ENCODE assay signal across 10 cellular contexts in genomic region chr2:47751856-47752414, GRCh38. TPM values are rescaled to one million over a fixed set of nuclear protein-coding genes. Genes with fewer than 3 reads are reported as not detected.
DNase-seq lines count a peak whose midpoint lies in the region; ATAC-seq and TF ChIP-seq lines count a peak whose summit lies in the region.
"Had no signal": no experiment of that assay in that cellular context is flagged by ENCODE, and none has a peak within 500 bp of the region (broad histone marks: within the 10 kb centered on the region; RNA-seq: fewer than 3 reads in every experiment).

No MANE protein-coding gene starts in this region.

- H3K4ac ChIP-seq in trophoblast cell (ENCODE audit: low read depth, low read length) = no peak overlapping the region

- H3K79me1 ChIP-seq in trophoblast cell (ENCODE audit: low read length) = peaks cover 12% of the 10 kb centered on the region

- no peak overlapping the region for H3K4me3 Mint-ChIP-seq in T-helper 1 cell treated with Interleukin-12 subunit alpha and Interleukin-12 subunit beta and Interleukin-4 antibody, amounts not matched to agents 30 μg/mL and 1 μg/mL, for 36 hours
- peak overlapping the region; percentile 34 for H3K4me3 Mint-ChIP-seq in activated CD4-positive, alpha-beta memory T cell treated with anti-CD3 and anti-CD28 coated beads, Interleukin-2, amount 10 ng/mL, durations not matched to agents 7 days and 5 days

- no peak overlapping the region for H2AFZ ChIP-seq in trophoblast cell (ENCODE audit: insufficient read depth, low read length, poor library complexity)

- peak overlapping the region; percentile 49 for H3K27ac Mint-ChIP-seq in T-helper 1 cell treated with Interleukin-12 subunit alpha and Interleukin-12 subunit beta and Interleukin-4 antibody, amounts not matched to agents 30 μg/mL and 1 μg/mL, for 36 hours
- peak overlapping the region; percentile 81 for H3K27ac Mint-ChIP-seq in activated CD4-positive, alpha-beta memory T cell treated with anti-CD3 and anti-CD28 coated beads, Interleukin-2, amount 10 ng/mL, durations not matched to agents 7 days and 5 days

- H3K4me1 ChIP-seq in trophoblast cell (ENCODE audit: control insufficient read depth in 1 of 2, insufficient read depth in 2 of 2, low read length in 2 of 2) = peaks cover 10 to 12% of the 10 kb centered on the region in 2 experiments
- H3K4me1 ChIP-seq: psoas muscle had no signal

- no peak overlapping the region for H3K4me3 ChIP-seq in trophoblast cell (ENCODE audit: low read depth, low read length)
- H3K4me3 ChIP-seq: psoas muscle had no signal

- H3K18ac ChIP-seq in trophoblast cell (ENCODE audit: low read length) = no peak overlapping the region

- peak overlapping the region; percentile 39 for H2BK5ac ChIP-seq in trophoblast cell (ENCODE audit: low read depth, low read length, poor library complexity)

- no peak overlapping the region for H4K12ac ChIP-seq in trophoblast cell (ENCODE audit: low read depth, low read length)

- H3K14ac ChIP-seq in trophoblast cell (ENCODE audit: low read length) = no peak overlapping the region

- no peak overlapping the region for H3K9ac ChIP-seq in trophoblast cell (ENCODE audit: low read length)

- peaks cover 4% of the 10 kb centered on the region for H3K9me3 Mint-ChIP-seq in T-helper 1 cell treated with Interleukin-12 subunit alpha and Interleukin-12 subunit beta and Interleukin-4 antibody, amounts not matched to agents 30 μg/mL and 1 μg/mL, for 36 hours
- peaks cover 3% of the 10 kb centered on the region for H3K9me3 Mint-ChIP-seq in activated CD4-positive, alpha-beta memory T cell treated with anti-CD3 and anti-CD28 coated beads, Interleukin-2, amount 10 ng/mL, durations not matched to agents 7 days and 5 days

- no peak overlapping the region for H3K23ac ChIP-seq in trophoblast cell (ENCODE audit: low read length)

- H3K36me3 ChIP-seq in trophoblast cell (ENCODE audit: control insufficient read depth in 1 of 2, insufficient read depth in 2 of 2, low read length in 2 of 2) = peaks cover 0 to 4% of the 10 kb centered on the region in 2 experiments

- peak overlapping the region; percentile 70 for H3K27ac ChIP-seq in trophoblast cell (ENCODE audit: low read depth, low read length)
- H3K27ac ChIP-seq: psoas muscle had no signal

- H2BK12ac ChIP-seq in trophoblast cell (ENCODE audit: low read length) = peak overlapping the region; percentile 46

- no peaks in the 10 kb centered on the region for H3K36me3 Mint-ChIP-seq in T-helper 1 cell treated with Interleukin-12 subunit alpha and Interleukin-12 subunit beta and Interleukin-4 antibody, amounts not matched to agents 30 μg/mL and 1 μg/mL, for 36 hours (ENCODE audit: low read depth)
- peaks cover 2% of the 10 kb centered on the region for H3K36me3 Mint-ChIP-seq in activated CD4-positive, alpha-beta memory T cell treated with anti-CD3 and anti-CD28 coated beads, Interleukin-2, amount 10 ng/mL, durations not matched to agents 7 days and 5 days (ENCODE audit: low read depth)

- no CpG with 5 or more reads among the region's 10 CpGs for WGBS in trophoblast cell (ENCODE audit: extremely low coverage, insufficient coverage, insufficient read length)

- no peaks in the 10 kb centered on the region for H3K27me3 ChIP-seq in trophoblast cell (ENCODE audit: insufficient read depth, low read length)

- CTCF ChIA-PET in activated CD4-positive, alpha-beta memory T cell treated with anti-CD3 and anti-CD28 coated beads, Interleukin-2, amount 10 ng/mL, durations not matched to agents 7 days and 5 days (lab: Charles Lee) = no interaction called here
- CTCF ChIA-PET in HEK293T (lab: Yijun Ruan, JAX) = interaction anchor here (1.2 kb wide), 1 partner anchor 16 kb away, joined by 3 read pairs; no protein-coding TSS in a partner anchor

- DNase-seq in T-helper 1 cell = no peak
- DNase-seq in activated CD4-positive, alpha-beta memory T cell treated with anti-CD3 and anti-CD28 coated beads, Interleukin-2, amount 10 ng/mL, durations not matched to agents 7 days and 5 days = no peak
- peak in 1 of 2 donors; percentile 36 for DNase-seq in trophoblast cell
- no peak for DNase-seq in NCI-H2227 (lab: John Stamatoyannopoulos, UW; ENCODE audit: unreplicated experiment)
- no peak for DNase-seq in HEK293T (ENCODE audit: extremely low spot score)
- DNase-seq: KG1, psoas muscle had no signal

- no peak overlapping the region for H2AK5ac ChIP-seq in trophoblast cell (ENCODE audit: low read length)

- H2BK120ac ChIP-seq in trophoblast cell (ENCODE audit: insufficient read depth, low read length, poor library complexity) = peak overlapping the region; percentile 55

- H3K4me2 ChIP-seq in trophoblast cell (ENCODE audit: low read length) = no peak overlapping the region

- peaks cover 11% of the 10 kb centered on the region for H3K9me3 ChIP-seq in trophoblast cell (ENCODE audit: insufficient read depth, low read depth, low read length)

- ATAC-seq in HG03095 (IDR thresholded peaks at IDR 0.05; ENCODE audit: unreplicated experiment) (peak; percentile 27), HG02610 (IDR thresholded peaks at IDR 0.05; ENCODE audit: unreplicated experiment) (no peak)

- H3K79me2 ChIP-seq in trophoblast cell (ENCODE audit: control insufficient read depth, insufficient read depth, low read length, poor library complexity) = no peaks in the 10 kb centered on the region

- no peaks in the 10 kb centered on the region for H3K27me3 Mint-ChIP-seq in T-helper 1 cell treated with Interleukin-12 subunit alpha and Interleukin-12 subunit beta and Interleukin-4 antibody, amounts not matched to agents 30 μg/mL and 1 μg/mL, for 36 hours (ENCODE audit: low read depth)
- no peaks in the 10 kb centered on the region for H3K27me3 Mint-ChIP-seq in activated CD4-positive, alpha-beta memory T cell treated with anti-CD3 and anti-CD28 coated beads, Interleukin-2, amount 10 ng/mL, durations not matched to agents 7 days and 5 days

- H4K91ac ChIP-seq in trophoblast cell (ENCODE audit: low read depth, low read length) = peak overlapping the region; percentile 76

- H3K4me1 Mint-ChIP-seq in T-helper 1 cell treated with Interleukin-12 subunit alpha and Interleukin-12 subunit beta and Interleukin-4 antibody, amounts not matched to agents 30 μg/mL and 1 μg/mL, for 36 hours (ENCODE audit: low read depth) = peaks cover 4% of the 10 kb centered on the region
- H3K4me1 Mint-ChIP-seq in activated CD4-positive, alpha-beta memory T cell treated with anti-CD3 and anti-CD28 coated beads, Interleukin-2, amount 10 ng/mL, durations not matched to agents 7 days and 5 days = peaks cover 15% of the 10 kb centered on the region

- POLR2A ChIA-PET in activated CD4-positive, alpha-beta memory T cell treated with anti-CD3 and anti-CD28 coated beads, Interleukin-2, amount 10 ng/mL, durations not matched to agents 7 days and 5 days (lab: Charles Lee) = interaction anchor here (0.6 to 1.7 kb wide), 3 partner anchors 19 to 605 kb away, joined by 3 to 10 read pairs (median 4); partner anchors contain the start of gene MSH6
- POLR2A ChIA-PET in HEK293T (lab: Yijun Ruan, JAX) = interaction anchor here (0.9 kb wide), 1 partner anchor 31 kb away, joined by 3 read pairs; the partner anchor contains the start of gene MSH6

- no peak overlapping the region for H4K8ac ChIP-seq in trophoblast cell (ENCODE audit: low read depth, low read length)

TF ChIP-seq in HEK293T, 16 proteins besides CTCF, POLR2A, EP300 and RAD21:
- no peak for TF ChIP-seq L3MBTL2 (conservative IDR thresholded peaks at IDR 0.05)
- no peak for TF ChIP-seq FOXM1 (IDR thresholded peaks at IDR 0.05; ENCODE audit: borderline replicate concordance)
- no peak for TF ChIP-seq CTBP1 (IDR thresholded peaks at IDR 0.05; ENCODE audit: borderline replicate concordance)
- TF ChIP-seq FOXK2 (IDR thresholded peaks at IDR 0.05) = no peak
- no peak for TF ChIP-seq FOXA1 (IDR thresholded peaks at IDR 0.05)
- TF ChIP-seq ZNF384 (IDR thresholded peaks at IDR 0.05) = no peak
- TF ChIP-seq LEF1 (IDR thresholded peaks at IDR 0.05; ENCODE audit: borderline replicate concordance) = no peak
- TF ChIP-seq SUZ12 (IDR thresholded peaks at IDR 0.05) = no peak
- TF ChIP-seq ELF4 (IDR thresholded peaks at IDR 0.05) = no peak
- no peak for TF ChIP-seq TARDBP (IDR thresholded peaks at IDR 0.05)
- TF ChIP-seq SP1 (IDR thresholded peaks at IDR 0.05) = no peak
- TF ChIP-seq NFRKB (IDR thresholded peaks at IDR 0.05) = no peak
- TF ChIP-seq HDGF (IDR thresholded peaks at IDR 0.05; ENCODE audit: borderline replicate concordance) = no peak
- TF ChIP-seq BHLHE40 (IDR thresholded peaks at IDR 0.05; ENCODE audit: borderline replicate concordance) = no peak
- no peak for TF ChIP-seq ARNT (IDR thresholded peaks at IDR 0.05)

RNA-seq across cellular contexts. Expression of gene MSH6, which starts 31.0 kb away (rescaled TPM):
- total RNA-seq in activated CD4-positive, alpha-beta memory T cell treated with anti-CD3 and anti-CD28 coated beads, Interleukin-2, amount 10 ng/mL, durations not matched to agents 7 days and 5 days = 10 to 100 TPM; 77.4 to 84.1 TPM
- 49.7 and 51.0 TPM in 2 replicates for polyA plus RNA-seq in trophoblast cell (2013)
